ENCODE assay signal across 15 cellular contexts in genomic region chr10:76429642-76430041, GRCh38.
DNase-seq lines count a peak whose midpoint lies in the region; ATAC-seq and TF ChIP-seq lines count a peak whose summit lies in the region.
"Had no signal": no experiment of that assay in that cellular context is flagged by ENCODE, and none has a peak within 500 bp of the region (broad histone marks: within the 10 kb centered on the region; RNA-seq: fewer than 3 reads in every experiment).

No MANE protein-coding gene starts in this region.

- DNase-seq in NCI-H774 (lab: John Stamatoyannopoulos, UW) (peak; percentile 15), mesothelial cell of epicardium (ENCODE audit: low spot score in 2 of 2, unreplicated experiment in 2 of 2) (no peak), NCI-H446 (lab: John Stamatoyannopoulos, UW) (no peak), upper lobe of right lung (no peak)
- DNase-seq: activated CD4-positive, alpha-beta T cell treated with anti-CD3 and anti-CD28 coated beads for 4 hours; activated effector memory CD4-positive, alpha-beta T cell treated with Interleukin-2 at 50 U/mL for 16 hours; kidney glomerular epithelial cell; NCI-H187 treated with DMSO at 0.1 percent for 48 hours; NK-92 treated with Interleukin-12 subunit alpha and Interleukin-12 subunit beta, amount 100 ng/mL, for 24 hours; stimulated activated CD4-positive, alpha-beta T cell treated with anti-CD3 and anti-CD28 coated beads, Interleukin-1b, Interleukin-23, amount 100 ng/mL, for 48 hours had no signal

- H3K27ac ChIP-seq in subcutaneous abdominal adipose tissue (ENCODE audit: low read depth, low read length) (peak overlapping the region; percentile 23), upper lobe of right lung (no peak overlapping the region)

- intact Hi-C loops in dendritic cell treated with granulocyte-macrophage colony-stimulating factor and Interleukin-4, amounts not matched to agents 40 ng/mL and 50 ng/mL, for 4 days (cut with micrococcal nuclease) = no loop called here
- intact Hi-C loops in upper lobe of right lung (cut with DNase I) = no loop called here

- H3K27ac Mint-ChIP-seq in dendritic cell treated with granulocyte-macrophage colony-stimulating factor and Interleukin-4, amounts not matched to agents 40 ng/mL and 50 ng/mL, for 4 days = peak overlapping the region; percentile 45
- H3K27ac Mint-ChIP-seq in mesothelial cell of epicardium = peak overlapping the region; percentile 28
- H3K27ac Mint-ChIP-seq: CD14-positive monocyte had no signal

- H3K9ac ChIP-seq in subcutaneous abdominal adipose tissue (ENCODE audit: low read length in 5 of 5) = peak overlapping the region in 1 of 5 donors; percentile 51

- H3K4me1 ChIP-seq in subcutaneous abdominal adipose tissue (ENCODE audit: control insufficient read depth in 5 of 5, insufficient read depth in 5 of 5, low read length in 5 of 5) (peaks cover 0 to 40% (median 18%) of the 10 kb centered on the region in 5 donors), upper lobe of right lung (peaks cover 6% of the 10 kb centered on the region)

- no peaks in the 10 kb centered on the region for H3K27me3 Mint-ChIP-seq in dendritic cell treated with granulocyte-macrophage colony-stimulating factor and Interleukin-4, amounts not matched to agents 40 ng/mL and 50 ng/mL, for 4 days
- no peaks in the 10 kb centered on the region for H3K27me3 Mint-ChIP-seq in mesothelial cell of epicardium (ENCODE audit: low read depth)

- no peaks in the 10 kb centered on the region for H3K9me3 ChIP-seq in subcutaneous abdominal adipose tissue (ENCODE audit: control insufficient read depth in 5 of 5, low read length in 5 of 5)
- no peaks in the 10 kb centered on the region for H3K9me3 ChIP-seq in upper lobe of right lung

- peaks cover 16% of the 10 kb centered on the region for H3K4me1 Mint-ChIP-seq in dendritic cell treated with granulocyte-macrophage colony-stimulating factor and Interleukin-4, amounts not matched to agents 40 ng/mL and 50 ng/mL, for 4 days (ENCODE audit: low read depth)
- peaks cover 61% of the 10 kb centered on the region for H3K4me1 Mint-ChIP-seq in mesothelial cell of epicardium

- TF ChIP-seq CTCF in mesothelial cell of epicardium (IDR thresholded peaks at IDR 0.05; ENCODE audit: unreplicated experiment) (no peak), upper lobe of right lung (IDR thresholded peaks at IDR 0.05) (no peak)

- H3K36me3 Mint-ChIP-seq in dendritic cell treated with granulocyte-macrophage colony-stimulating factor and Interleukin-4, amounts not matched to agents 40 ng/mL and 50 ng/mL, for 4 days (ENCODE audit: low read depth) = no peaks in the 10 kb centered on the region
- no peaks in the 10 kb centered on the region for H3K36me3 Mint-ChIP-seq in mesothelial cell of epicardium
- H3K36me3 Mint-ChIP-seq: CD14-positive monocyte had no signal

- no peaks in the 10 kb centered on the region for H3K9me3 Mint-ChIP-seq in dendritic cell treated with granulocyte-macrophage colony-stimulating factor and Interleukin-4, amounts not matched to agents 40 ng/mL and 50 ng/mL, for 4 days
- H3K9me3 Mint-ChIP-seq in mesothelial cell of epicardium = no peaks in the 10 kb centered on the region

- H3K4me3 ChIP-seq in subcutaneous abdominal adipose tissue (ENCODE audit: low read depth in 1 of 5, low read length in 5 of 5) (no peak overlapping the region), upper lobe of right lung (no peak overlapping the region)

- H3K36me3 ChIP-seq in subcutaneous abdominal adipose tissue (ENCODE audit: control insufficient read depth in 5 of 5, insufficient read depth in 5 of 5, low read length in 5 of 5) (no peaks in the 10 kb centered on the region), upper lobe of right lung (no peaks in the 10 kb centered on the region)

- no peak for ATAC-seq in upper lobe of right lung
- no peak for ATAC-seq in GM21360 (IDR thresholded peaks at IDR 0.05; ENCODE audit: unreplicated experiment)
- ATAC-seq in HG02588 (IDR thresholded peaks at IDR 0.05; ENCODE audit: unreplicated experiment) = no peak

- H3K4me3 Mint-ChIP-seq in dendritic cell treated with granulocyte-macrophage colony-stimulating factor and Interleukin-4, amounts not matched to agents 40 ng/mL and 50 ng/mL, for 4 days = no peak overlapping the region
- no peak overlapping the region for H3K4me3 Mint-ChIP-seq in mesothelial cell of epicardium
- H3K4me3 Mint-ChIP-seq: CD14-positive monocyte had no signal

- H3K27me3 ChIP-seq in subcutaneous abdominal adipose tissue (ENCODE audit: control insufficient read depth in 5 of 5, insufficient read depth in 4 of 5, low read length in 5 of 5) (no peaks in the 10 kb centered on the region), upper lobe of right lung (no peaks in the 10 kb centered on the region)
